In the genomic region with DNA sequence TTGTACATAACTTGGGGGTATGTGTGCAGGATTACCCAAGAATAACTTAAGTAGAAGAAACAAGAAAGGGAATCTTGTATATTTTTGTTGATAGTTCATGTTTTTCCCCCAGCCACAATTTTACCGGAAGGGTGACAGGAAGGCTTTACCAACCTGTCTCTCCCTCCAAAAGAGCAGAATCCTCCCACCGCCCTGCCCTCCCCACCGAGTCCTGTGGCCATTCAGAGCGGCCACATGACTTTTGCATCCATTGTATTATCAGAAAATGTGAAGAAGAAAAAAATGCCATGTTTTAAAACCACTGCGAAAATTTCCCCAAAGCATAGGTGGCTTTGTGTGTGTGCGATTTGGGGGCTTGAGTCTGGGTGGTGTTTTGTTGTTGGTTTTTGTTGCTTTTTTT, we compare ENCODE assay signal across 22 cellular contexts. TPM values are rescaled to one million over a fixed set of nuclear protein-coding genes. Genes with fewer than 3 reads are reported as not detected.
"Had no signal": no experiment of that assay in that cellular context is flagged by ENCODE, and none has a peak within 500 bp of the region (broad histone marks: within the 10 kb centered on the region; RNA-seq: fewer than 3 reads in every experiment).

No MANE protein-coding gene starts in this region.

- H3K27ac ChIP-seq: left lung, lower lobe of right lung, right lobe of liver, upper lobe of right lung, WERI-Rb-1 had no signal

- DNase-seq: activated CD4-positive, alpha-beta memory T cell treated with anti-CD3 and anti-CD28 coated beads for 36 hours; activated CD4-positive, alpha-beta T cell treated with anti-CD3 and anti-CD28 coated beads, Interleukin-2, amount 10 ng/mL, durations not matched to agents 24 days and 14 days; activated naive CD8-positive, alpha-beta T cell treated with anti-CD3 and anti-CD28 coated beads, Interleukin-2, amount 50 U/mL, for 24 hours; activated T-cell treated with anti-CD3 and anti-CD28 coated beads, Interleukin-2, amount 50 U/mL, for 4 hours; amygdala; caudate nucleus; left lung; lower lobe of right lung; mesenchymal stem cell; naive thymus-derived CD8-positive, alpha-beta T cell; right lobe of liver; stimulated activated CD4-positive, alpha-beta T cell treated with anti-CD3 and anti-CD28 coated beads, Interleukin-12 subunit alpha, Interleukin-12 subunit beta, amount 100 ng/mL, for 4 hours; stimulated activated CD4-positive, alpha-beta T cell treated with anti-CD3 and anti-CD28 coated beads, Interleukin-4, amount 100 ng/mL, for 1 hour; stimulated activated naive CD8-positive, alpha-beta T cell treated with anti-CD3 and anti-CD28 coated beads, Interleukin-15, amount 100 ng/mL, for 72 hours; substantia nigra; T-helper 9 cell; upper lobe of right lung; WERI-Rb-1 had no signal

- H3K27me3 ChIP-seq: left lung, right lobe of liver, upper lobe of right lung had no signal

- ATAC-seq: activated CD4-positive, CD25-positive, alpha-beta regulatory T cell treated with anti-CD3 and anti-CD28 coated beads, Interleukin-2, amount 50 U/mL, for 24 hours; activated naive CD8-positive, alpha-beta T cell treated with anti-CD3 and anti-CD28 coated beads, Interleukin-2, amount 50 U/mL, for 24 hours; activated T-cell treated with anti-CD3 and anti-CD28 coated beads, Interleukin-2, amount 50 U/mL, for 4 hours; left lung; lower lobe of right lung; naive thymus-derived CD8-positive, alpha-beta T cell; right lobe of liver; stimulated activated naive CD8-positive, alpha-beta T cell treated with anti-CD3 and anti-CD28 coated beads, Interleukin-15, amount 100 ng/mL, for 72 hours; upper lobe of right lung had no signal

- H3K4me3 ChIP-seq: left lung, lower lobe of right lung, right lobe of liver, upper lobe of right lung had no signal

- H3K27ac Mint-ChIP-seq: activated CD4-positive, alpha-beta memory T cell treated with anti-CD3 and anti-CD28 coated beads for 36 hours; activated CD4-positive, alpha-beta T cell treated with anti-CD3 and anti-CD28 coated beads, Interleukin-2, amount 10 ng/mL, durations not matched to agents 24 days and 14 days; activated naive CD4-positive, alpha-beta T cell treated with anti-CD3 and anti-CD28 coated beads, Interleukin-2, amount 50 U/mL, for 24 hours; activated naive CD8-positive, alpha-beta T cell treated with anti-CD3 and anti-CD28 coated beads, Interleukin-2, amount 50 U/mL, for 24 hours; activated T-helper 2 cell treated with anti-CD3 and anti-CD28 coated beads, Interferon-gamma antibody, Interleukin-2, Interleukin-4, amounts not matched to agents 10 μg/mL and 5 μg/mL and 100 μg/mL, durations not matched to agents 14 hours and 24 hours and 36 hours; stimulated activated naive CD8-positive, alpha-beta T cell treated with anti-CD3 and anti-CD28 coated beads, Interleukin-15, amount 100 ng/mL, for 72 hours had no signal

- H3K9me3 Mint-ChIP-seq: activated CD4-positive, alpha-beta memory T cell treated with anti-CD3 and anti-CD28 coated beads for 36 hours; activated CD4-positive, alpha-beta T cell treated with anti-CD3 and anti-CD28 coated beads, Interleukin-2, amount 10 ng/mL, durations not matched to agents 24 days and 14 days; activated naive CD4-positive, alpha-beta T cell treated with anti-CD3 and anti-CD28 coated beads, Interleukin-2, amount 50 U/mL, for 24 hours; activated naive CD8-positive, alpha-beta T cell treated with anti-CD3 and anti-CD28 coated beads, Interleukin-2, amount 50 U/mL, for 24 hours; activated T-cell treated with anti-CD3 and anti-CD28 coated beads, Interleukin-2, amount 50 U/mL, for 4 hours; activated T-helper 2 cell treated with anti-CD3 and anti-CD28 coated beads, Interferon-gamma antibody, Interleukin-2, Interleukin-4, amounts not matched to agents 10 μg/mL and 5 μg/mL and 100 μg/mL, durations not matched to agents 14 hours and 24 hours and 36 hours; naive thymus-derived CD8-positive, alpha-beta T cell; stimulated activated naive CD8-positive, alpha-beta T cell treated with anti-CD3 and anti-CD28 coated beads, Interleukin-15, amount 100 ng/mL, for 72 hours had no signal

- H3K27me3 Mint-ChIP-seq: activated CD4-positive, alpha-beta T cell treated with anti-CD3 and anti-CD28 coated beads, Interleukin-2, amount 10 ng/mL, durations not matched to agents 24 days and 14 days; activated naive CD4-positive, alpha-beta T cell treated with anti-CD3 and anti-CD28 coated beads, Interleukin-2, amount 50 U/mL, for 24 hours had no signal

- H3K36me3 ChIP-seq: right lobe of liver had no signal

- H3K4me3 Mint-ChIP-seq: activated CD4-positive, alpha-beta memory T cell treated with anti-CD3 and anti-CD28 coated beads for 36 hours; activated CD4-positive, alpha-beta T cell treated with anti-CD3 and anti-CD28 coated beads, Interleukin-2, amount 10 ng/mL, durations not matched to agents 24 days and 14 days; activated naive CD4-positive, alpha-beta T cell treated with anti-CD3 and anti-CD28 coated beads, Interleukin-2, amount 50 U/mL, for 24 hours; activated naive CD8-positive, alpha-beta T cell treated with anti-CD3 and anti-CD28 coated beads, Interleukin-2, amount 50 U/mL, for 24 hours; naive thymus-derived CD8-positive, alpha-beta T cell had no signal

- H3K36me3 Mint-ChIP-seq: naive thymus-derived CD8-positive, alpha-beta T cell had no signal

RNA-seq across cellular contexts. Expression of a gene that starts 22.0 kb away (rescaled TPM):
- total RNA-seq: osteocyte had no signal
